28 cellular contexts compared by ENCODE assay signal in genomic region chr17:41844971-41845370, GRCh38. TPM values are rescaled to one million over a fixed set of nuclear protein-coding genes. Genes with fewer than 3 reads are reported as not detected.
"Had no signal": no experiment of that assay in that cellular context is flagged by ENCODE, and none has a peak within 500 bp of the region (broad histone marks: within the 10 kb centered on the region; RNA-seq: fewer than 3 reads in every experiment).

No MANE protein-coding gene starts in this region.

- H3K4me1 Mint-ChIP-seq: activated CD4-positive, alpha-beta memory T cell treated with anti-CD3 and anti-CD28 coated beads, Interleukin-2, amount 10 ng/mL, durations not matched to agents 7 days and 5 days; activated naive CD4-positive, alpha-beta T cell treated with anti-CD3 and anti-CD28 coated beads, Interleukin-2, amount 10 ng/mL, durations not matched to agents 7 days and 5 days; neural crest cell; stimulated activated naive B cell treated with anti-CD40 and anti-IgM and Interleukin-4, amounts not matched to agents 10 μg/mL and 1 μg/mL and 100 μg/mL, for 72 hours had no signal

- H3K4me3 Mint-ChIP-seq: activated CD4-positive, alpha-beta memory T cell treated with anti-CD3 and anti-CD28 coated beads, Interleukin-2, amount 10 ng/mL, durations not matched to agents 7 days and 5 days; activated naive CD4-positive, alpha-beta T cell treated with anti-CD3 and anti-CD28 coated beads, Interleukin-2, amount 10 ng/mL, durations not matched to agents 7 days and 5 days; activated naive CD8-positive, alpha-beta T cell treated with anti-CD3 and anti-CD28 coated beads, Interleukin-2, amount 50 U/mL, for 24 hours; activated T-cell treated with anti-CD3 and anti-CD28 coated beads, Interleukin-2, amount 50 U/mL, for 72 hours; brain; naive B cell; neural crest cell; stimulated activated naive B cell treated with anti-CD40 and anti-IgM and Interleukin-4, amounts not matched to agents 10 μg/mL and 1 μg/mL and 100 μg/mL, for 72 hours; T-helper 1 cell treated with Interleukin-12 subunit alpha and Interleukin-12 subunit beta and Interleukin-4 antibody, amounts not matched to agents 30 μg/mL and 1 μg/mL, for 36 hours; type B pancreatic cell had no signal

- FAIRE-seq: colon, frontal cortex had no signal

- H3K27me3 Mint-ChIP-seq: activated CD4-positive, alpha-beta memory T cell treated with anti-CD3 and anti-CD28 coated beads, Interleukin-2, amount 10 ng/mL, durations not matched to agents 7 days and 5 days; activated naive CD8-positive, alpha-beta T cell treated with anti-CD3 and anti-CD28 coated beads, Interleukin-2, amount 50 U/mL, for 24 hours; brain; naive B cell; stimulated activated naive B cell treated with anti-CD40 and anti-IgM and Interleukin-4, amounts not matched to agents 10 μg/mL and 1 μg/mL and 100 μg/mL, for 72 hours; type B pancreatic cell had no signal

- H3K36me3 ChIP-seq: right lobe of liver had no signal

- H3K9me3 Mint-ChIP-seq: activated CD4-positive, alpha-beta memory T cell treated with anti-CD3 and anti-CD28 coated beads, Interleukin-2, amount 10 ng/mL, durations not matched to agents 7 days and 5 days; activated naive CD4-positive, alpha-beta T cell treated with anti-CD3 and anti-CD28 coated beads, Interleukin-2, amount 10 ng/mL, durations not matched to agents 7 days and 5 days; activated naive CD8-positive, alpha-beta T cell treated with anti-CD3 and anti-CD28 coated beads, Interleukin-2, amount 50 U/mL, for 24 hours; activated T-cell treated with anti-CD3 and anti-CD28 coated beads, Interleukin-2, amount 50 U/mL, for 72 hours; brain; naive B cell; neural crest cell; stimulated activated naive B cell treated with anti-CD40 and anti-IgM and Interleukin-4, amounts not matched to agents 10 μg/mL and 1 μg/mL and 100 μg/mL, for 72 hours; T-helper 1 cell treated with Interleukin-12 subunit alpha and Interleukin-12 subunit beta and Interleukin-4 antibody, amounts not matched to agents 30 μg/mL and 1 μg/mL, for 36 hours; type B pancreatic cell had no signal

- H3K27ac Mint-ChIP-seq: activated CD4-positive, alpha-beta memory T cell treated with anti-CD3 and anti-CD28 coated beads, Interleukin-2, amount 10 ng/mL, durations not matched to agents 7 days and 5 days; activated naive CD4-positive, alpha-beta T cell treated with anti-CD3 and anti-CD28 coated beads, Interleukin-2, amount 10 ng/mL, durations not matched to agents 7 days and 5 days; activated naive CD8-positive, alpha-beta T cell treated with anti-CD3 and anti-CD28 coated beads, Interleukin-2, amount 50 U/mL, for 24 hours; activated T-cell treated with anti-CD3 and anti-CD28 coated beads, Interleukin-2, amount 50 U/mL, for 72 hours; brain; T-helper 1 cell treated with Interleukin-12 subunit alpha and Interleukin-12 subunit beta and Interleukin-4 antibody, amounts not matched to agents 30 μg/mL and 1 μg/mL, for 36 hours; type B pancreatic cell had no signal

- H3K36me3 Mint-ChIP-seq: activated naive CD4-positive, alpha-beta T cell treated with anti-CD3 and anti-CD28 coated beads, Interleukin-2, amount 10 ng/mL, durations not matched to agents 7 days and 5 days; type B pancreatic cell had no signal

- DNase-seq: activated CD4-positive, alpha-beta memory T cell treated with anti-CD3 and anti-CD28 coated beads, Interleukin-2, amount 10 ng/mL, durations not matched to agents 7 days and 5 days; activated CD4-positive, alpha-beta T cell treated with anti-CD3 and anti-CD28 coated beads for 48 hours; activated effector memory CD4-positive, alpha-beta T cell treated with anti-CD3 and anti-CD28 coated beads, Interleukin-2, amount 50 U/mL, for 16 hours; activated naive CD4-positive, alpha-beta T cell treated with anti-CD3 and anti-CD28 coated beads, Interleukin-2, amount 10 ng/mL, durations not matched to agents 7 days and 5 days; activated naive CD8-positive, alpha-beta T cell treated with anti-CD3 and anti-CD28 coated beads, Interleukin-2, amount 50 U/mL, for 24 hours; activated T-cell treated with anti-CD3 and anti-CD28 coated beads, Interleukin-2, amount 50 U/mL, for 72 hours; anterior cingulate cortex; central memory CD4-positive, alpha-beta T cell; effector memory CD4-positive, alpha-beta T cell; glutamatergic neuron; hippocampal formation; kidney glomerular epithelial cell; left lung; naive B cell; posterior cingulate gyrus; right lobe of liver; stimulated activated CD4-positive, alpha-beta T cell treated with anti-CD3 and anti-CD28 coated beads, Interleukin-15, amount 100 ng/mL, for 24 hours; stimulated activated naive B cell treated with anti-CD40 and anti-IgM and Interleukin-4, amounts not matched to agents 10 μg/mL and 1 μg/mL and 100 μg/mL, for 72 hours; testis had no signal

- ATAC-seq: activated naive CD8-positive, alpha-beta T cell treated with anti-CD3 and anti-CD28 coated beads, Interleukin-2, amount 50 U/mL, for 24 hours; activated T-cell treated with anti-CD3 and anti-CD28 coated beads, Interleukin-2, amount 50 U/mL, for 72 hours; esophagus mucosa; left lung; right lobe of liver; stimulated activated naive B cell treated with anti-CD40 and anti-IgM and Interleukin-4, amounts not matched to agents 10 μg/mL and 1 μg/mL and 100 μg/mL, for 72 hours had no signal

- H3K4me2 ChIP-seq: smooth muscle cell had no signal

- H3K27me3 ChIP-seq: left lung, right lobe of liver, testis had no signal

- H3K4me1 ChIP-seq: left lung, right lobe of liver, testis had no signal

- H3K4me3 ChIP-seq: left lung, lung, right lobe of liver, smooth muscle cell, testis had no signal

- H3K9me3 ChIP-seq: left lung, right lobe of liver, testis had no signal

- H3K27ac ChIP-seq: left lung, right lobe of liver, testis had no signal

RNA-seq across cellular contexts. Expression of gene KLHL10, which starts 7.3 kb away (rescaled TPM):
- total RNA-seq: activated CD4-positive, alpha-beta memory T cell treated with anti-CD3 and anti-CD28 coated beads, Interleukin-2, amount 10 ng/mL, durations not matched to agents 7 days and 5 days; left lung; neural crest cell; right lobe of liver; smooth muscle cell had no signal
- polyA plus RNA-seq: smooth muscle cell had no signal

RNA-seq across cellular contexts. Expression of gene FKBP10, which starts 32.2 kb away (rescaled TPM):
- total RNA-seq: activated CD4-positive, alpha-beta memory T cell treated with anti-CD3 and anti-CD28 coated beads, Interleukin-2, amount 10 ng/mL, durations not matched to agents 7 days and 5 days had no signal
